24 cellular contexts compared by ENCODE assay signal in the genomic region with DNA sequence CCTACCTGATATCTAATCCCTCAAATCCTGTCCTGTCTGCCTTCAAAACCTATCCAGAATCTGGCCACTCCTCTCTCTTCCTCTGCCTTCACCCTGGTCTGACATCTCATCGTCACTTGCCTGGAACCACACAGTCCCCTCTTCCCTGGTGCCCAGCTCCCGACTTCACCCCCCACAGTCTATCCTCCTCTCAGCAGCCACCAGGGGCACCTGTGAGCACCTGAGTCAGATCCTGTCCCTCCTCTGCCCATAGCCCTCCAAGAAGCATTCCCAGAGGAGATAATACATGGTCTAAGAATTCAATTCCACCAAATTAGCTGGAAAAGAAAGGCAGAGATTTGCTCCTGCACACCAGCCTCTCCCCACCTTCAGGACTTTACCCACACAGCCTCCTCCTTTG. TPM values are rescaled to one million over a fixed set of nuclear protein-coding genes. Genes with fewer than 3 reads are reported as not detected.
DNase-seq lines count a peak whose midpoint lies in the region; ATAC-seq and TF ChIP-seq lines count a peak whose summit lies in the region.
"Had no signal": no experiment of that assay in that cellular context is flagged by ENCODE, and none has a peak within 500 bp of the region (broad histone marks: within the 10 kb centered on the region; RNA-seq: fewer than 3 reads in every experiment).

No MANE protein-coding gene starts in this region.

- TF ChIP-seq CTCF in HFF-Myc (IDR thresholded peaks at IDR 0.05; ENCODE audit: low read depth, low read length, missing control alignments), result peak; percentile 25
- peak; percentile 26 for TF ChIP-seq CTCF in choroid plexus epithelial cell (conservative IDR thresholded peaks at IDR 0.05; ENCODE audit: low read depth, low read length)
- peak; percentile 20 for TF ChIP-seq CTCF in neural crest cell (conservative IDR thresholded peaks at IDR 0.05)

- DNase-seq in NCI-H748 (lab: John Stamatoyannopoulos, UW; ENCODE audit: unreplicated experiment) (peak; percentile 3), NCI-H748 treated with DMSO at 0.1 percent for 48 hours (lab: John Stamatoyannopoulos, UW) (no peak), HFF-Myc (ENCODE audit: extremely low read depth, low read depth) (no peak), choroid plexus epithelial cell (ENCODE audit: low read depth) (no peak), neural crest cell (ENCODE audit: low read depth, low spot score) (no peak), NCI-H526 treated with DMSO at 0.1 percent for 48 hours (lab: John Stamatoyannopoulos, UW) (no peak)
- DNase-seq: activated CD4-positive, alpha-beta T cell treated with anti-CD3 and anti-CD28 coated beads for 1 hour; dermis blood vessel endothelial cell; hypothalamus; KG1; kidney glomerular epithelial cell; naive B cell; NCI-H1930; NCI-H510A; pancreas; stimulated activated CD4-positive, alpha-beta T cell treated with anti-CD3 and anti-CD28 coated beads, Interleukin-15, amount 100 ng/mL, for 24 hours had no signal

- no peak for ATAC-seq in HG03095 (IDR thresholded peaks at IDR 0.05; ENCODE audit: unreplicated experiment)
- ATAC-seq in HG03432 (IDR thresholded peaks at IDR 0.05; ENCODE audit: unreplicated experiment), result no peak
- ATAC-seq: activated T-helper 17 cell treated with anti-CD3 and anti-CD28 coated beads, Interleukin-2, amount 50 U/mL, for 72 hours; pancreas; Right ventricle myocardium inferior; sciatic nerve had no signal

- peaks cover 14% of the 10 kb centered on the region for H3K9me3 Mint-ChIP-seq in neural crest cell

- H3K27ac Mint-ChIP-seq in neural crest cell (ENCODE audit: unreplicated experiment), result no peak overlapping the region
- H3K27ac Mint-ChIP-seq: activated T-helper 17 cell treated with anti-CD3 and anti-CD28 coated beads, Interleukin-2, amount 50 U/mL, for 72 hours; memory B cell; naive B cell had no signal

- H3K4me1 Mint-ChIP-seq in neural crest cell, result peaks cover 6% of the 10 kb centered on the region
- H3K4me1 Mint-ChIP-seq: activated T-helper 17 cell treated with anti-CD3 and anti-CD28 coated beads, Interleukin-2, amount 50 U/mL, for 72 hours; memory B cell; naive B cell had no signal

- H3K4me3 Mint-ChIP-seq in neural crest cell, result no peak overlapping the region
- H3K4me3 Mint-ChIP-seq: activated T-helper 17 cell treated with anti-CD3 and anti-CD28 coated beads, Interleukin-2, amount 50 U/mL, for 72 hours; memory B cell had no signal

- peaks cover 4% of the 10 kb centered on the region for H3K36me3 Mint-ChIP-seq in neural crest cell (ENCODE audit: low read depth)

- H3K27me3 Mint-ChIP-seq in neural crest cell (ENCODE audit: low read depth), result peaks cover 35% of the 10 kb centered on the region

- H3K4me3 ChIP-seq in HFF-Myc (replicated peaks; ENCODE audit: low read depth, low read length) (no peak overlapping the region), choroid plexus epithelial cell (ENCODE audit: low read depth, low read length) (no peak overlapping the region)
- H3K4me3 ChIP-seq: A549, pancreas had no signal

RNA-seq across cellular contexts. Expression of a gene that starts 48.9 kb away (rescaled TPM):
- total RNA-seq in neural crest cell, result not detected in 2 replicates
- total RNA-seq: activated T-helper 17 cell treated with anti-CD3 and anti-CD28 coated beads, Interleukin-2, amount 50 U/mL, for 72 hours; dermis blood vessel endothelial cell; frontal cortex; pancreas; Right ventricle myocardium inferior; sciatic nerve had no signal
